In the genomic region with DNA sequence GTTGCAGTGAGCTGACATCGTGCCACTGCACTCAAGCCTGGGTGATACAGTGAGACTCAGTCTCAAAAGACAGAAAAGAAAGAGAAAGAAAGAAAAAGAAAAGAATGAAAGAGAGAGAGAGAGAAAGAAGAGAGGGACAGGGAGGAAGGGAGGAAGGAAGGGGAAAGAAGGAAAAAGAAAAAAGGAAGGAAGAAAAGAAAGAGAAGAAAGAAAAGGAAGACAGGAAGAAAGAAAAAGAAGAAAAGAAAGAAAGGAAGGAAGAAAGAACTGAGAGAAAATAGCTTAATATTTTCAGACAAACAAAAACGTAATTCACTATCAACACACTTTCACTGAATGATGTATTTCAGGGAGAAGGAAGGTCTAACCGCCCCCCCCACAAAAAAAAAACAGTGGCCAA, we compare ENCODE assay signal across 14 cellular contexts. TPM values are rescaled to one million over a fixed set of nuclear protein-coding genes. Genes with fewer than 3 reads are reported as not detected.
DNase-seq lines count a peak whose midpoint lies in the region; ATAC-seq and TF ChIP-seq lines count a peak whose summit lies in the region.
"Had no signal": no experiment of that assay in that cellular context is flagged by ENCODE, and none has a peak within 500 bp of the region (broad histone marks: within the 10 kb centered on the region; RNA-seq: fewer than 3 reads in every experiment).

No MANE protein-coding gene starts in this region.

- H3K4me2 ChIP-seq in BLaER1 (peak overlapping the region; percentile 72), osteoblast (ENCODE audit: insufficient read depth, low read length) (peak overlapping the region; percentile 14)
- H3K4me2 ChIP-seq: KMS-11 had no signal

- no peak for ATAC-seq in GM21423 (IDR thresholded peaks at IDR 0.05; ENCODE audit: unreplicated experiment)
- no peak for ATAC-seq in GM18870 (IDR thresholded peaks at IDR 0.05; ENCODE audit: unreplicated experiment)
- no peak for ATAC-seq in GM21526 (IDR thresholded peaks at IDR 0.05; ENCODE audit: low FRiP score, unreplicated experiment)
- no peak for ATAC-seq in GM18498 (IDR thresholded peaks at IDR 0.05; ENCODE audit: unreplicated experiment)
- ATAC-seq: HCT116 had no signal

- H3K4me1 ChIP-seq in BLaER1: peaks cover 29% of the 10 kb centered on the region
- no peaks in the 10 kb centered on the region for H3K4me1 ChIP-seq in HEK293 (ENCODE audit: control insufficient read depth, insufficient read depth, low read length)
- peaks cover 7 to 18% of the 10 kb centered on the region in 2 donors for H3K4me1 ChIP-seq in ascending aorta
- peaks cover 10% of the 10 kb centered on the region for H3K4me1 ChIP-seq in osteoblast (ENCODE audit: insufficient read depth, low read length)

- no peak overlapping the region for H3K9ac ChIP-seq in BLaER1
- H3K9ac ChIP-seq: GM23248, KMS-11 had no signal

- 0 out of 2 replicates have a peak, but pooled peaks cover 9% of the 10 kb centered on the region for H3K36me3 ChIP-seq in BLaER1
- no peaks in the 10 kb centered on the region for H3K36me3 ChIP-seq in HEK293 (ENCODE audit: control insufficient read depth in 2 of 2, insufficient read depth in 1 of 2, low read length in 2 of 2)
- H3K36me3 ChIP-seq in ascending aorta: no peaks in the 10 kb centered on the region
- no peaks in the 10 kb centered on the region for H3K36me3 ChIP-seq in osteoblast (ENCODE audit: insufficient read depth, low read length)

- DNase-seq in ascending aorta (ENCODE audit: low spot score in 2 of 2) (no peak), osteoblast (ENCODE audit: insufficient read length, low spot score, missing footprints) (no peak)
- DNase-seq: Calu3; CD4-positive, alpha-beta T cell; DMS 273 treated with DMSO at 0.1 percent for 48 hours had no signal

- no peaks in the 10 kb centered on the region for H3K79me2 ChIP-seq in osteoblast (ENCODE audit: insufficient read depth, low read length)

- H3K4me3 ChIP-seq in BLaER1 (no peak overlapping the region), HEK293 (ENCODE audit: low read depth, low read length) (no peak overlapping the region), ascending aorta (no peak overlapping the region), osteoblast (ENCODE audit: insufficient read depth, low read length) (no peak overlapping the region)
- H3K4me3 ChIP-seq: GM23248 had no signal

- TF ChIP-seq CTCF in HEK293 (tag by site-specific recombination; IDR thresholded peaks at IDR 0.05) (no peak), ascending aorta (IDR thresholded peaks at IDR 0.05) (no peak), osteoblast (IDR thresholded peaks at IDR 0.05; ENCODE audit: extremely low read depth, low read depth, low read length) (no peak)

- no peak overlapping the region for H2AFZ ChIP-seq in osteoblast (ENCODE audit: low read length)
- H2AFZ ChIP-seq: GM23248 had no signal

- H3K9me3 ChIP-seq in BLaER1 (no peaks in the 10 kb centered on the region), HEK293 (ENCODE audit: control insufficient read depth, insufficient read depth, low read depth, low read length) (no peaks in the 10 kb centered on the region), ascending aorta (no peaks in the 10 kb centered on the region), osteoblast (ENCODE audit: low read depth, low read length) (no peaks in the 10 kb centered on the region)

- intact Hi-C loops in ascending aorta (cut with DNase I): no loop called here

- H3K27ac ChIP-seq in BLaER1 (no peak overlapping the region), HEK293 (ENCODE audit: extremely low read depth, low read depth, low read length) (no peak overlapping the region), ascending aorta (peak overlapping the region; percentile 62 to 83), osteoblast (ENCODE audit: low read depth, low read length) (no peak overlapping the region)
- H3K27ac ChIP-seq: GM23248, KMS-11 had no signal

- CTCF ChIA-PET in HEK293 (lab: Yijun Ruan, JAX): no interaction called here

- H3K27me3 ChIP-seq in BLaER1 (no peaks in the 10 kb centered on the region), ascending aorta (no peaks in the 10 kb centered on the region), osteoblast (ENCODE audit: insufficient read depth, low read length) (no peaks in the 10 kb centered on the region)

- H4K20me1 ChIP-seq in BLaER1 (no peaks in the 10 kb centered on the region), osteoblast (ENCODE audit: insufficient read depth, low read length) (no peaks in the 10 kb centered on the region)

- POLR2A ChIA-PET in HEK293 (lab: Yijun Ruan, JAX): no interaction called here

TF ChIP-seq in HEK293, 187 proteins besides CTCF, POLR2A, EP300 and RAD21:
- TF ChIP-seq SETDB1 (IDR thresholded peaks at IDR 0.05; ENCODE audit: insufficient read length, low read length) (no peak), ZNF202 (tag by site-specific recombination; IDR thresholded peaks at IDR 0.05; ENCODE audit: borderline replicate concordance) (0 out of 2 replicates have a peak, but pooled peaks have one; percentile 10), PRDM1 (tag by site-specific recombination; IDR thresholded peaks at IDR 0.05) (peak; percentile 64; the same call in 1 of the 2 replicates), ZNF311 (tag by site-specific recombination; IDR thresholded peaks at IDR 0.05; ENCODE audit: borderline replicate concordance) (no peak), ZNF366 (tag by site-specific recombination; conservative IDR thresholded peaks at IDR 0.05) (peak; percentile 81)

RNA-seq across cellular contexts. Expression of a gene that starts 39.3 kb away (rescaled TPM):
- total RNA-seq in ascending aorta: 58.0 TPM
- 130 and 141 TPM in 2 replicates for total RNA-seq in osteoblast

Comparison
In these comparisons a context has a peak if more than half of its experiments do, and no peak if none do; other contexts are left out.
1. H3K27ac ChIP-seq: peak in ascending aorta (2 of 2); none in BLaER1 (single experiment), HEK293 (single experiment) and osteoblast (single experiment).